Comparison of ENCODE assay signal across 8 cellular contexts in the genomic region with DNA sequence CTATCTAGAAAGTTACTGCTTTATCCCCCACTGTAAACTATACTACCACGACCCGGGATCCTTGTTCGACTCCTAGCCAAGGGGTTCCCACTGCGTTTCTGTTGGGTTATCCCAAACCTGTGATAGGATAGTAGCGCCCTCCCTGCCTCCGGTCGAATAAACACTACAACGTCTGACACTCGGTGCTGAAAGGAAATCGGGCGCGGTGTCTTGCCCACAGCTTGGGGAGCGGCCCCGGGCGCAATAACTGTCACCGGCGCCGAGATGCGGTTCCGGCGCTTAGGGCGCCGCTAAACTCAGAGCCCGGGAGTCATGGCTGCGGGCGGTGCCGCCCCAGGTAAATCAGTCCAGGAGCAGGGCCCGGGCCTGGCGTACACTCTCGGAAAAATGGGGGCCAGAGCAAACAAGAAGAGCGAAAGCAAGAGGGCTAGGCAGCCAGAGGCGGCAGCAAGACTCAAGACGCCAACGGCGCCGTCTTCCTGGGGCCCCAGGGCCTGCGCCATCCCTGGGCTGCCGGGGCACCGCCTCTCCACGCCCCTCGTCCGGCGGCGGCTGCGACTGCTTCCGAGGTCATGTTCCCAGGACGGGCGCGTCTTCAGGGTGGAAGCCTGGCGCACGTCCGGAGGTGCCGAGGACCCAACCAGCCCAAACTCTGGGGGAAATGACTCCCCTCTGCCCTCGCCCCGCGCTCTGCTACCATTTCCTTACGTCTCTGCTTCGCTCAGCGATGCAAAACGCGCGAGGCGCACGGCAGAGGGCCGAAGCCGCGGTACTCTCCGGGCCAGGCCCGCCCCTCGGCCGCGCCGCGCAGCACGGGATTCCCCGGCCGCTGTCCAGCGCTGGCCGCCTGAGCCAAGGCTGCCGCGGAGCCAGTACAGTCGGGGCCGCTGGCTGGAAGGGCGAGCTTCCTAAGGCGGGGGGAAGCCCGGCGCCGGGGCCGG. TPM values are rescaled to one million over a fixed set of nuclear protein-coding genes. Genes with fewer than 3 reads are reported as not detected.
DNase-seq lines count a peak whose midpoint lies in the region; ATAC-seq lines count a peak whose summit lies in the region.

TSS of gene DUT (plus strand) at position 575 of the 941 bp plus-strand sequence. CDS start at position 662, 87 bp downstream.

- ATAC-seq in GM18508 (IDR thresholded peaks at IDR 0.05; ENCODE audit: insufficient read depth, unreplicated experiment) (peak; percentile 77), HG03025 (IDR thresholded peaks at IDR 0.05; ENCODE audit: low FRiP score, unreplicated experiment) (peak; percentile 91)

- peak; percentile 54 for DNase-seq in A172 (ENCODE audit: low spot score)
- DNase-seq in NCI-H2227 (lab: John Stamatoyannopoulos, UW; ENCODE audit: unreplicated experiment) = peak; percentile 79
- peak; percentile 82 for DNase-seq in activated CD4-positive, CD25-positive, alpha-beta regulatory T cell treated with anti-CD3 and anti-CD28 coated beads, Interleukin-2, amount 50 U/mL, for 72 hours
- peak; percentile 86 for DNase-seq in cerebellum (ENCODE audit: low spot score)
- peak; percentile 59 for DNase-seq in kidney glomerular epithelial cell (lab: John Stamatoyannopoulos, UW)
- peak; percentile 55 to 76 (median 64) for DNase-seq in stimulated activated CD4-positive, alpha-beta T cell treated with anti-CD3 and anti-CD28 coated beads, Interleukin-1b, Interleukin-23, amount 100 ng/mL, for 24 hours (ENCODE audit: low read depth in 4 of 4, low spot score in 1 of 4)

RNA-seq across cellular contexts. Expression of gene DUT, which starts in this region (rescaled TPM):
- 125 and 148 TPM in 2 replicates for total RNA-seq in A172 (2014; rRNA removed; shearing (Covaris generic))
- total RNA-seq in cerebellum = 51.0 TPM

Comparison
In these comparisons a context has a peak if more than half of its experiments do, and no peak if none do; other contexts are left out.
1. Peak in every context shown above with its lines: DNase-seq and ATAC-seq.